Comparison of ENCODE assay signal across 24 cellular contexts in genomic region chr9:86020731-86021130, GRCh38.
A peak's percentile ranks its signal among the peaks of the same experiment; 100 is the strongest.
DNase-seq lines count a peak whose midpoint lies in the region; ATAC-seq, FAIRE-seq and TF ChIP-seq lines count a peak whose summit lies in the region.
"Had no signal": no experiment of that assay in that cellular context is flagged by ENCODE, and none has a peak within 500 bp of the region (broad histone marks: within the 10 kb centered on the region; RNA-seq: fewer than 3 reads in every experiment).

No MANE protein-coding gene starts in this region.

- in situ Hi-C loops in astrocyte of the spinal cord (cut with HindIII; ENCODE audit: low sequenced_read_pairs) = no loop called here

- H3K4me3 ChIP-seq in astrocyte of the spinal cord (ENCODE audit: low read depth, low read length) = no peak overlapping the region
- H3K4me3 ChIP-seq: BLaER1, GM12878, GM23338, HAP-1, K562 had no signal

- H3K9me3 Mint-ChIP-seq in mesothelial cell of epicardium = no peaks in the 10 kb centered on the region
- H3K9me3 Mint-ChIP-seq in stimulated activated naive B cell treated with anti-CD40 and anti-IgM and Interleukin-4, amounts not matched to agents 10 μg/mL and 1 μg/mL and 100 μg/mL, for 72 hours = no peaks in the 10 kb centered on the region
- H3K9me3 Mint-ChIP-seq: CD4-positive, alpha-beta memory T cell; GM23338 had no signal

- H3K9me3 ChIP-seq in T-helper 17 cell (ENCODE audit: control insufficient read depth, low read length, poor library complexity, severe bottlenecking) = no peaks in the 10 kb centered on the region
- H3K9me3 ChIP-seq: BLaER1, HAP-1 had no signal

- TF ChIP-seq POLR2A in GM12892 (IDR thresholded peaks at IDR 0.05; ENCODE audit: low read depth, low read length) = no peak

- DNase-seq in T-helper 17 cell = no peak
- DNase-seq in astrocyte of the spinal cord (ENCODE audit: low read depth, low spot score) = peak; percentile 43
- DNase-seq in mesothelial cell of epicardium (ENCODE audit: low spot score in 2 of 2, unreplicated experiment in 2 of 2) = no peak
- no peak for DNase-seq in caudate nucleus (lab: John Stamatoyannopoulos, UW)
- DNase-seq in GM12892 (ENCODE audit: insufficient read length) = no peak
- DNase-seq in stimulated activated naive B cell treated with anti-CD40 and anti-IgM and Interleukin-4, amounts not matched to agents 10 μg/mL and 1 μg/mL and 100 μg/mL, for 72 hours = no peak
- no peak for DNase-seq in HUDEP-2 (lab: John Stamatoyannopoulos, UW; ENCODE audit: unreplicated experiment in 76 of 76)
- DNase-seq: CD4-positive, alpha-beta memory T cell; DND-41; MM.1S; NCI-H1048; NCI-H1436; NCI-H187 treated with DMSO at 0.1 percent for 48 hours; NCI-H2107; NCI-H446 treated with DMSO at 0.1 percent for 48 hours; NCI-H526 treated with DMSO at 0.1 percent for 48 hours; OCI-M1; Right ventricle myocardium superior had no signal

- TF ChIP-seq CTCF in astrocyte of the spinal cord (IDR thresholded peaks at IDR 0.05; ENCODE audit: low read depth, low read length) = no peak
- no peak for TF ChIP-seq CTCF in mesothelial cell of epicardium (IDR thresholded peaks at IDR 0.05; ENCODE audit: unreplicated experiment)

- peak overlapping the region; percentile 39 for H3K27ac Mint-ChIP-seq in T-helper 17 cell
- H3K27ac Mint-ChIP-seq in mesothelial cell of epicardium = peak overlapping the region; percentile 48
- no peak overlapping the region for H3K27ac Mint-ChIP-seq in stimulated activated naive B cell treated with anti-CD40 and anti-IgM and Interleukin-4, amounts not matched to agents 10 μg/mL and 1 μg/mL and 100 μg/mL, for 72 hours
- H3K27ac Mint-ChIP-seq: GM23338 had no signal

- ATAC-seq in T-helper 17 cell = no peak
- no peak for ATAC-seq in stimulated activated naive B cell treated with anti-CD40 and anti-IgM and Interleukin-4, amounts not matched to agents 10 μg/mL and 1 μg/mL and 100 μg/mL, for 72 hours (replicated peaks)
- ATAC-seq: GM12878, GM23338, HepG2, K562 had no signal

- no peak for FAIRE-seq in GM12892 (lab: Jason Lieb, UNC)
- FAIRE-seq: HepG2, K562 had no signal

- H3K27ac ChIP-seq in caudate nucleus (ENCODE audit: low read depth, low read length) = no peak overlapping the region
- H3K27ac ChIP-seq: BLaER1 had no signal

- no peak overlapping the region for H3K4me3 Mint-ChIP-seq in T-helper 17 cell
- H3K4me3 Mint-ChIP-seq in mesothelial cell of epicardium = no peak overlapping the region
- H3K4me3 Mint-ChIP-seq in stimulated activated naive B cell treated with anti-CD40 and anti-IgM and Interleukin-4, amounts not matched to agents 10 μg/mL and 1 μg/mL and 100 μg/mL, for 72 hours = no peak overlapping the region
- H3K4me3 Mint-ChIP-seq: GM23338 had no signal

- H3K4me1 Mint-ChIP-seq in T-helper 17 cell (peaks cover 7% of the 10 kb centered on the region), mesothelial cell of epicardium (peaks cover 20% of the 10 kb centered on the region)
- no peaks in the 10 kb centered on the region for H3K4me1 Mint-ChIP-seq in stimulated activated naive B cell treated with anti-CD40 and anti-IgM and Interleukin-4, amounts not matched to agents 10 μg/mL and 1 μg/mL and 100 μg/mL, for 72 hours
- H3K4me1 Mint-ChIP-seq: GM23338 had no signal

- H3K27me3 Mint-ChIP-seq in T-helper 17 cell (no peaks in the 10 kb centered on the region), mesothelial cell of epicardium (ENCODE audit: low read depth) (no peaks in the 10 kb centered on the region)
- no peaks in the 10 kb centered on the region for H3K27me3 Mint-ChIP-seq in stimulated activated naive B cell treated with anti-CD40 and anti-IgM and Interleukin-4, amounts not matched to agents 10 μg/mL and 1 μg/mL and 100 μg/mL, for 72 hours
- H3K27me3 Mint-ChIP-seq: CD4-positive, alpha-beta memory T cell had no signal

- H3K36me3 Mint-ChIP-seq in T-helper 17 cell (ENCODE audit: low read depth) (peaks cover 35% of the 10 kb centered on the region), mesothelial cell of epicardium (peaks cover 52% of the 10 kb centered on the region)
- peaks cover 58 to 71% of the 10 kb centered on the region in 2 donors for H3K36me3 Mint-ChIP-seq in stimulated activated naive B cell treated with anti-CD40 and anti-IgM and Interleukin-4, amounts not matched to agents 10 μg/mL and 1 μg/mL and 100 μg/mL, for 72 hours
